20 cellular contexts compared by ENCODE assay signal in the genomic region with DNA sequence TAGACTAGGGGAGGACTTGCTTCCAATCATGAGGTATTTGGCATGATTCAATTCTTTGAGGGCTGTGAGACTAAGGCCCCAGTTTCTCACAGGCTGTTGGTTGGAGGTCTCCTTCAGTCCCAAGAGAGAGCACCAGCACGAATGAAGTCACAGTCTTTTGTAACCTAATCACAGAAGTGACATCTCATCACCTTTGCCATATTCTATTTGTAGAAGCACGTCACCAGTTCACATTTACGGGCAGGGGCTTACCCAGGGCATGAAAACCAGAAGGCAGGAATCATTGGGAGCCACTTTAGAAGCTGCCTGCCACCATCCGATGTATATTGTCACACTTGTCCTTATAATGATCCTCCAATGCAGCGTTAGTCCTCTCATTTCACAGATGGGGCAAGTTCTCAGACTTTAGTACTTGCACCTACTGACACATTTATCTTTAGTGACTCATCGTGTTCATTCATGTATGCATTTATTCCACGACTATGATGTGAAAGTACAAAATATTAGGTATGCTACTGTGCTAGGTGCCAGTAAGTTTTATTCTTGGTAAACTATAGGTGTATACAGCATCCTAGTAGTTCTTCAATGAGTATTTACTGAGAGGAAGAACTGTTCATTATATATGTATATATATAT.
"Had no signal": no experiment of that assay in that cellular context is flagged by ENCODE, and none has a peak within 500 bp of the region (broad histone marks: within the 10 kb centered on the region; RNA-seq: fewer than 3 reads in every experiment).

No MANE protein-coding gene starts in this region.

- H3K27ac ChIP-seq: brain microvascular endothelial cell, colonic mucosa, lower lobe of right lung, parathyroid adenoma, tibial artery had no signal

- ATAC-seq: left colon, natural killer cell had no signal

- DNase-seq: activated CD4-positive, alpha-beta memory T cell treated with anti-CD3 and anti-CD28 coated beads, Interleukin-2, amount 10 ng/mL, durations not matched to agents 7 days and 5 days; activated CD4-positive, alpha-beta T cell treated with anti-CD3 and anti-CD28 coated beads for 48 hours; activated CD4-positive, CD25-positive, alpha-beta regulatory T cell; activated naive CD4-positive, alpha-beta T cell treated with Interleukin-2 at 50 U/mL for 16 hours; activated naive CD8-positive, alpha-beta T cell treated with anti-CD3 and anti-CD28 coated beads, Interleukin-2, amount 10 ng/mL, durations not matched to agents 7 days and 5 days; activated T-cell treated with anti-CD3 and anti-CD28 coated beads, Interleukin-2, amount 50 U/mL, for 24 hours; brain microvascular endothelial cell; colonic mucosa; immature natural killer cell; left colon; lower lobe of right lung; natural killer cell; stimulated activated CD4-positive, alpha-beta T cell treated with anti-CD3 and anti-CD28 coated beads, Interleukin-12 subunit alpha, Interleukin-12 subunit beta, amount 100 ng/mL, for 4 hours; stimulated activated CD4-positive, alpha-beta T cell treated with anti-CD3 and anti-CD28 coated beads, Interleukin-1b, Interleukin-23, amount 100 ng/mL, for 48 hours; stimulated activated naive CD4-positive, alpha-beta T cell treated with Interleukin-2 at 50 U/mL for 16 hours; substantia nigra; T-helper 1 cell; T-helper 9 cell; tibial artery had no signal

- H3K4me1 ChIP-seq: colonic mucosa, parathyroid adenoma had no signal

- H3K27me3 ChIP-seq: brain microvascular endothelial cell, colonic mucosa, tibial artery had no signal
